ENCODE assay signal across 1 cellular context in genomic region chr9:37517977-37518376, GRCh38.
TF ChIP-seq lines count a peak whose summit lies in the region.

No MANE protein-coding gene starts in this region.

TF ChIP-seq in HepG2, 621 proteins besides CTCF, POLR2A, EP300 and RAD21:
- TF ChIP-seq RFX1 (IDR thresholded peaks at IDR 0.05): 0 out of 2 replicates have a peak, but pooled peaks have one; percentile 22
- no peak for TF ChIP-seq ZNF260 (CRISPR knock-in tag; IDR thresholded peaks at IDR 0.05; ENCODE audit: borderline replicate concordance, low read depth)
- TF ChIP-seq ZNF782 (CRISPR knock-in tag; IDR thresholded peaks at IDR 0.05; ENCODE audit: borderline replicate concordance): no peak
- TF ChIP-seq ATF4 (CRISPR knock-in tag; IDR thresholded peaks at IDR 0.05): no peak
- 0 out of 2 replicates have a peak, but pooled peaks have one; percentile 9 for TF ChIP-seq ZNF687 (CRISPR knock-in tag; IDR thresholded peaks at IDR 0.05)
- TF ChIP-seq HNF1B (CRISPR knock-in tag; IDR thresholded peaks at IDR 0.05): no peak
- TF ChIP-seq ZNF768 (CRISPR knock-in tag; IDR thresholded peaks at IDR 0.05): peak; percentile 26; the same call in 1 of the 2 replicates
